1 cellular context compared by ENCODE assay signal in the genomic region with DNA sequence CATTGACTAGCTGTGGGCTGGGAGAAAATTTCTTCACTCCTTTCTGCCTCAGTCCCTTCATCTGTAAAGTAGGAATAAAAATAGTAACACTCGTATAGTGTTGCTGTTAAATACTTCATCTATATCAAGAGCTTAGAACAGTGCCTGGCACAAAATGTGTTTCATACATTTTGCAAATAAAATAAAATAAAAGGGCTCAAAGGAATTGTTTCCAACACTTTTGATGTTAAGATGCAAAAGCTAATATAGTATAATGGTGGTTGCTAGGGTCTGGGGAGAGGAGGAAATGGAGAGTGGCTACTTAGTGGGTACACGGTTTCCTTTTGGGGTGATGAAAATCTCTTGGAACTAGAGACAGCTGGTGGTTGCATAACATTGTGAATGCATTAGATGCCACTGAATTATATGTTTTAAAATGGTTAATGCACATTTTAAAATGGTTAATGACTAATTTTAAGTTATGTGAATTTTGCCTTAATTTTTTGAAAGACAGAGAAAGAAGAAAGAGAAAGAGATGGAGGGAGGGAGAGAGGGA.
TF ChIP-seq lines count a peak whose summit lies in the region.

No MANE protein-coding gene starts in this region.

TF ChIP-seq in HepG2, 621 proteins besides CTCF, POLR2A, EP300 and RAD21 (continued from another document and continues in another):
- TF ChIP-seq, protein P1, sequence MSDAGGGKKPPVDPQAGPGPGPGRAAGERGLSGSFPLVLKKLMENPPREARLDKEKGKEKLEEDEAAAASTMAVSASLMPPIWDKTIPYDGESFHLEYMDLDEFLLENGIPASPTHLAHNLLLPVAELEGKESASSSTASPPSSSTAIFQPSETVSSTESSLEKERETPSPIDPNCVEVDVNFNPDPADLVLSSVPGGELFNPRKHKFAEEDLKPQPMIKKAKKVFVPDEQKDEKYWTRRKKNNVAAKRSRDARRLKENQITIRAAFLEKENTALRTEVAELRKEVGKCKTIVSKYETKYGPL (CRISPR knock-in tag; IDR thresholded peaks at IDR 0.05) = peak; percentile 72; the same call in 1 of the 2 replicates
- TF ChIP-seq SNAI1 (CRISPR knock-in tag; IDR thresholded peaks at IDR 0.05; ENCODE audit: borderline replicate concordance) = 0 out of 2 replicates have a peak, but pooled peaks have one; percentile 2
- TF ChIP-seq DMAP1 (CRISPR knock-in tag; IDR thresholded peaks at IDR 0.05) = 0 out of 2 replicates have a peak, but pooled peaks have one; percentile 9
- TF ChIP-seq, protein P2, sequence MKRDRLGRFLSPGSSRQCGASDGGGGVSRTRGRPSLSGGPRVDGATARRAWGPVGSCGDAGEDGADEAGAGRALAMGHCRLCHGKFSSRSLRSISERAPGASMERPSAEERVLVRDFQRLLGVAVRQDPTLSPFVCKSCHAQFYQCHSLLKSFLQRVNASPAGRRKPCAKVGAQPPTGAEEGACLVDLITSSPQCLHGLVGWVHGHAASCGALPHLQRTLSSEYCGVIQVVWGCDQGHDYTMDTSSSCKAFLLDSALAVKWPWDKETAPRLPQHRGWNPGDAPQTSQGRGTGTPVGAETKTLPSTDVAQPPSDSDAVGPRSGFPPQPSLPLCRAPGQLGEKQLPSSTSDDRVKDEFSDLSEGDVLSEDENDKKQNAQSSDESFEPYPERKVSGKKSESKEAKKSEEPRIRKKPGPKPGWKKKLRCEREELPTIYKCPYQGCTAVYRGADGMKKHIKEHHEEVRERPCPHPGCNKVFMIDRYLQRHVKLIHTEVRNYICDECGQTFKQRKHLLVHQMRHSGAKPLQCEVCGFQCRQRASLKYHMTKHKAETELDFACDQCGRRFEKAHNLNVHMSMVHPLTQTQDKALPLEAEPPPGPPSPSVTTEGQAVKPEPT (CRISPR knock-in tag; IDR thresholded peaks at IDR 0.05; ENCODE audit: low read depth) = 0 out of 2 replicates have a peak, but pooled peaks have one; percentile 2
- TF ChIP-seq RBFOX2 (IDR thresholded peaks at IDR 0.05; ENCODE audit: low read depth, low read length) = 0 out of 2 replicates have a peak, but pooled peaks have one; percentile 19
- TF ChIP-seq PAXIP1 (CRISPR knock-in tag; conservative IDR thresholded peaks at IDR 0.05) = no peak
- 0 out of 2 replicates have a peak, but pooled peaks have one; percentile 15 for TF ChIP-seq ZNF644 (CRISPR knock-in tag; IDR thresholded peaks at IDR 0.05; ENCODE audit: low read depth)
- 0 out of 2 replicates have a peak, but pooled peaks have one; percentile 21 for TF ChIP-seq RNF219 (CRISPR knock-in tag; IDR thresholded peaks at IDR 0.05)
- TF ChIP-seq ZNF747 (CRISPR knock-in tag; IDR thresholded peaks at IDR 0.05; ENCODE audit: borderline replicate concordance) = peak; percentile 13; the same call in 1 of the 2 replicates
- 0 out of 2 replicates have a peak, but pooled peaks have one; percentile 0 for TF ChIP-seq ZNF33A (CRISPR knock-in tag; IDR thresholded peaks at IDR 0.05; ENCODE audit: borderline replicate concordance)
- TF ChIP-seq TIGD3 (CRISPR knock-in tag; IDR thresholded peaks at IDR 0.05; ENCODE audit: borderline replicate concordance) = no peak
- peak; percentile 68 for TF ChIP-seq ZNF629 (CRISPR knock-in tag; conservative IDR thresholded peaks at IDR 0.05)
- TF ChIP-seq ZNF317 (CRISPR knock-in tag; IDR thresholded peaks at IDR 0.05) = no peak
- TF ChIP-seq ZMAT5 (CRISPR knock-in tag; IDR thresholded peaks at IDR 0.05; ENCODE audit: borderline replicate concordance, low read depth) = no peak
- TF ChIP-seq FOXO4 (CRISPR knock-in tag; conservative IDR thresholded peaks at IDR 0.05) = no peak
- TF ChIP-seq SP140L (CRISPR knock-in tag; IDR thresholded peaks at IDR 0.05; ENCODE audit: borderline replicate concordance) = peak; percentile 69; the same call in 1 of the 2 replicates
- TF ChIP-seq EHMT2 (IDR thresholded peaks at IDR 0.05; ENCODE audit: borderline replicate concordance, low read depth, low read length) = peak; percentile 32; the same call in 1 of the 2 replicates
- TF ChIP-seq ZNF44 (CRISPR knock-in tag; IDR thresholded peaks at IDR 0.05) = no peak
- no peak for TF ChIP-seq THAP8 (CRISPR knock-in tag; IDR thresholded peaks at IDR 0.05; ENCODE audit: borderline replicate concordance)
- TF ChIP-seq ZNF878 (CRISPR knock-in tag; IDR thresholded peaks at IDR 0.05) = 0 out of 2 replicates have a peak, but pooled peaks have one; percentile 50
- TF ChIP-seq, protein P3, sequence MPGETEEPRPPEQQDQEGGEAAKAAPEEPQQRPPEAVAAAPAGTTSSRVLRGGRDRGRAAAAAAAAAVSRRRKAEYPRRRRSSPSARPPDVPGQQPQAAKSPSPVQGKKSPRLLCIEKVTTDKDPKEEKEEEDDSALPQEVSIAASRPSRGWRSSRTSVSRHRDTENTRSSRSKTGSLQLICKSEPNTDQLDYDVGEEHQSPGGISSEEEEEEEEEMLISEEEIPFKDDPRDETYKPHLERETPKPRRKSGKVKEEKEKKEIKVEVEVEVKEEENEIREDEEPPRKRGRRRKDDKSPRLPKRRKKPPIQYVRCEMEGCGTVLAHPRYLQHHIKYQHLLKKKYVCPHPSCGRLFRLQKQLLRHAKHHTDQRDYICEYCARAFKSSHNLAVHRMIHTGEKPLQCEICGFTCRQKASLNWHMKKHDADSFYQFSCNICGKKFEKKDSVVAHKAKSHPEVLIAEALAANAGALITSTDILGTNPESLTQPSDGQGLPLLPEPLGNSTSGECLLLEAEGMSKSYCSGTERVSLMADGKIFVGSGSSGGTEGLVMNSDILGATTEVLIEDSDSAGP (CRISPR knock-in tag; IDR thresholded peaks at IDR 0.05; ENCODE audit: borderline replicate concordance) = no peak
- no peak for TF ChIP-seq SMAD9 (CRISPR knock-in tag; IDR thresholded peaks at IDR 0.05)
- TF ChIP-seq KDM1A (CRISPR knock-in tag; IDR thresholded peaks at IDR 0.05) = 0 out of 2 replicates have a peak, but pooled peaks have one; percentile 28
- TF ChIP-seq CHD4 (IDR thresholded peaks at IDR 0.05; ENCODE audit: borderline replicate concordance, low read length) = peak; percentile 60; the same call in 1 of the 2 replicates
- TF ChIP-seq ZKSCAN8 (CRISPR knock-in tag; IDR thresholded peaks at IDR 0.05; ENCODE audit: borderline replicate concordance) = 0 out of 2 replicates have a peak, but pooled peaks have one; percentile 10
- TF ChIP-seq PHF8 (CRISPR knock-in tag; IDR thresholded peaks at IDR 0.05) = 0 out of 2 replicates have a peak, but pooled peaks have one; percentile 5
- TF ChIP-seq POGK (CRISPR knock-in tag; conservative IDR thresholded peaks at IDR 0.05) = no peak
- TF ChIP-seq MAZ (IDR thresholded peaks at IDR 0.05; ENCODE audit: borderline replicate concordance, low read depth, low read length) = no peak
- TF ChIP-seq MAZ (CRISPR knock-in tag; IDR thresholded peaks at IDR 0.05; ENCODE audit: low read depth) = 0 out of 2 replicates have a peak, but pooled peaks have one; percentile 1
- 0 out of 2 replicates have a peak, but pooled peaks have one; percentile 5 for TF ChIP-seq ELF4 (CRISPR knock-in tag; IDR thresholded peaks at IDR 0.05; ENCODE audit: borderline replicate concordance)
- TF ChIP-seq HNRNPLL (IDR thresholded peaks at IDR 0.05; ENCODE audit: low read depth, low read length, poor library complexity, severe bottlenecking) = no peak
- TF ChIP-seq RELA (CRISPR knock-in tag; IDR thresholded peaks at IDR 0.05) = no peak
